1 cellular context compared by ENCODE assay signal in the genomic region with DNA sequence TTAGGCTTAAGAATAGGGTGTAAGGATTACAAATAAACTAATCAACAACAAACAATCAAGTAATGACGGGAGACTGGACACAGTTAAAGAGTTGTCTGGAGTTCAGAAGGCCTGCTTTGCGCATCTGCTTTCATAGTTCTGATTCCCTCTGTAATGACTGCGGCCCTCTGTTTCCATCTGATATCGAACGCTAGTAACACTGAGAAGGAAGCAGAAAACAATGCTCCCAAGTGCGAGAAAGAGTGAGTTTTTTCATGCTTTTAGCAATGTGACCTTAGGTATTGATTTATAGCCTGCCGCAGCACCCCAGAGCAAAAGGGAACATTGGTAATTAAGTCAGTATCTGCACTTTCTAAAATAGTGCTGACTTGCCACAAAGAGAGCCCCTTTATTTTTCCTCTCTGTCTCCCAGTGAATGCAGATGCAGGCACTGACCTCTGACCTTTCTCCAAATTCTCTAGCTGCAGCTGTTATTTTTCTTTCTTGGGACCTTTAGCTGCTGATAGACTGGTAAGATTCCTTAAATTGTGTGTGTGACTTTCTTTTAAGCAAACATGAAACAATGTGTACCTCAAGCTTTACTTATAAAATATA.
TF ChIP-seq lines count a peak whose summit lies in the region.

No MANE protein-coding gene starts in this region.

TF ChIP-seq in endothelial cell of umbilical vein, 7 proteins besides CTCF, POLR2A, EP300 and RAD21:
- no peak for TF ChIP-seq FOS (IDR thresholded peaks at IDR 0.05; ENCODE audit: borderline replicate concordance, insufficient read depth, low read length)
- no peak for TF ChIP-seq JUN (IDR thresholded peaks at IDR 0.05; ENCODE audit: borderline replicate concordance, insufficient read depth, insufficient read length, low read depth)
- no peak for TF ChIP-seq GATA2 (IDR thresholded peaks at IDR 0.05; ENCODE audit: insufficient read depth, insufficient read length, low read depth, low read length)
